In genomic region chr20:12883507-12883885, GRCh38 we compare ENCODE assay signal across 19 cellular contexts.
"Had no signal": no experiment of that assay in that cellular context is flagged by ENCODE, and none has a peak within 500 bp of the region (broad histone marks: within the 10 kb centered on the region; RNA-seq: fewer than 3 reads in every experiment).

No MANE protein-coding gene starts in this region.

- H3K4me3 ChIP-seq: coronary artery, dorsolateral prefrontal cortex, esophagus muscularis mucosa, gastrocnemius medialis, heart right ventricle, left lung, lower lobe of right lung, mucosa of descending colon had no signal

- H3K9me3 ChIP-seq: esophagus muscularis mucosa, gastrocnemius medialis, heart right ventricle, left lung, lower lobe of right lung, mucosa of descending colon had no signal

- H3K36me3 ChIP-seq: esophagus muscularis mucosa, gastrocnemius medialis, heart right ventricle, left lung, lower lobe of right lung had no signal

- H3K27me3 ChIP-seq: esophagus muscularis mucosa, gastrocnemius medialis, left lung had no signal

- DNase-seq: dermis blood vessel endothelial cell; dorsolateral prefrontal cortex; effector CD8-positive, alpha-beta T cell; effector memory CD8-positive, alpha-beta T cell; endodermal cell; gastrocnemius medialis; glutamatergic neuron; head of caudate nucleus; heart right ventricle; hippocampal formation; immature natural killer cell; left cardiac atrium; left lung; left ventricle myocardium superior; lower lobe of right lung; mucosa of descending colon; naive B cell had no signal

- H3K4me1 ChIP-seq: esophagus muscularis mucosa, gastrocnemius medialis, heart right ventricle, left lung, lower lobe of right lung had no signal

- H3K27ac ChIP-seq: coronary artery, esophagus muscularis mucosa, gastrocnemius medialis, heart right ventricle, left lung, lower lobe of right lung had no signal
